ENCODE assay signal across 20 cellular contexts in genomic region chr5:170508660-170509322, GRCh38. TPM values are rescaled to one million over a fixed set of nuclear protein-coding genes. Genes with fewer than 3 reads are reported as not detected.
A peak's percentile ranks its signal among the peaks of the same experiment; 100 is the strongest.
DNase-seq lines count a peak whose midpoint lies in the region; ATAC-seq, FAIRE-seq and TF ChIP-seq lines count a peak whose summit lies in the region.
"Had no signal": no experiment of that assay in that cellular context is flagged by ENCODE, and none has a peak within 500 bp of the region (broad histone marks: within the 10 kb centered on the region; RNA-seq: fewer than 3 reads in every experiment).

No MANE protein-coding gene starts in this region.

- H3K4me3 Mint-ChIP-seq in progenitor cell of endocrine pancreas (ENCODE audit: low read depth): no peak overlapping the region
- H3K4me3 Mint-ChIP-seq in T-helper 2 cell treated with Interferon-gamma antibody and Interleukin-4, amounts not matched to agents 5 μg/mL and 100 μg/mL, for 36 hours: no peak overlapping the region

- no peaks in the 10 kb centered on the region for H3K4me1 ChIP-seq in OCI-LY7 (ENCODE audit: insufficient read depth, low read length, poor library complexity, severe bottlenecking)
- H3K4me1 ChIP-seq in endothelial cell of umbilical vein (ENCODE audit: control insufficient read depth, extremely low read depth, insufficient read depth, low read length): no peaks in the 10 kb centered on the region

- H3K36me3 Mint-ChIP-seq in progenitor cell of endocrine pancreas (ENCODE audit: insufficient read depth): peaks cover 4% of the 10 kb centered on the region
- H3K36me3 Mint-ChIP-seq in T-helper 2 cell treated with Interferon-gamma antibody and Interleukin-4, amounts not matched to agents 5 μg/mL and 100 μg/mL, for 36 hours (ENCODE audit: low read depth): no peaks in the 10 kb centered on the region

- no peak for ATAC-seq in HG03097 (IDR thresholded peaks at IDR 0.05; ENCODE audit: low FRiP score, unreplicated experiment)
- ATAC-seq: left colon had no signal

- dilution Hi-C loops in endothelial cell of umbilical vein (cut with MboI; ENCODE audit: extremely low pct_ligation_motif_present, low sequenced_read_pairs): no loop called here

- H3K9me3 ChIP-seq in OCI-LY7 (ENCODE audit: low read length): no peaks in the 10 kb centered on the region
- no peaks in the 10 kb centered on the region for H3K9me3 ChIP-seq in endothelial cell of umbilical vein (replicated peaks; ENCODE audit: control insufficient read depth, insufficient read depth, low read length)
- H3K9me3 ChIP-seq: stomach had no signal

- CTCF ChIA-PET in OCI-LY7 (lab: Charles Lee; ENCODE audit: unreplicated experiment) (interaction anchor here (0.6 kb wide), 1 partner anchor 1894 kb away, joined by 3 read pairs; no protein-coding TSS in a partner anchor), endothelial cell of umbilical vein (lab: Charles Lee) (interaction anchor here (1.4 kb wide), 1 partner anchor 74 kb away, joined by 6 read pairs; no protein-coding TSS in a partner anchor), HEK293T (lab: Yijun Ruan, JAX) (interaction anchor here (0.7 to 1.4 kb wide), 4 partner anchors 12 to 72 kb away, joined by 3 to 4 read pairs (median 3); no protein-coding TSS in a partner anchor)

- peaks cover 36 to 40% of the 10 kb centered on the region in 2 experiments for H3K27me3 ChIP-seq in endothelial cell of umbilical vein (ENCODE audit: control insufficient read depth in 2 of 2, insufficient read depth in 2 of 2, low read length in 2 of 2)

- TF ChIP-seq CTCF in OCI-LY7 (conservative IDR thresholded peaks at IDR 0.05; ENCODE audit: low read length) (peak; percentile 46), endothelial cell of umbilical vein (IDR thresholded peaks at IDR 0.05; ENCODE audit: extremely low read depth in 1 of 2, insufficient read depth in 1 of 2, low read depth in 1 of 2, low read length in 2 of 2) (no peak), progenitor cell of endocrine pancreas (IDR thresholded peaks at IDR 0.05; ENCODE audit: unreplicated experiment) (peak; percentile 32)

- H3K9me3 Mint-ChIP-seq in progenitor cell of endocrine pancreas (ENCODE audit: low read depth): no peaks in the 10 kb centered on the region
- H3K9me3 Mint-ChIP-seq in T-helper 2 cell treated with Interferon-gamma antibody and Interleukin-4, amounts not matched to agents 5 μg/mL and 100 μg/mL, for 36 hours: no peaks in the 10 kb centered on the region

- BruUV-seq in OCI-LY7 (replicated peaks; lab: Mats Ljungman, UMichigan) (no TSS peak), endothelial cell of umbilical vein (replicated peaks; lab: Mats Ljungman, UMichigan) (no TSS peak)

- no peak overlapping the region for H3K4me3 ChIP-seq in OCI-LY7 (ENCODE audit: low read depth, low read length, poor library complexity, severe bottlenecking)
- no peak overlapping the region for H3K4me3 ChIP-seq in endothelial cell of umbilical vein (replicated peaks in 1 of 3; ENCODE audit: insufficient read depth in 1 of 3, low read depth in 1 of 3, low read length in 3 of 3)
- H3K4me3 ChIP-seq: stomach had no signal

- H3K4me1 Mint-ChIP-seq in progenitor cell of endocrine pancreas (ENCODE audit: low read depth): peaks cover 16% of the 10 kb centered on the region
- H3K4me1 Mint-ChIP-seq in T-helper 2 cell treated with Interferon-gamma antibody and Interleukin-4, amounts not matched to agents 5 μg/mL and 100 μg/mL, for 36 hours (ENCODE audit: low read depth): no peaks in the 10 kb centered on the region

- H3K9me1 ChIP-seq in endothelial cell of umbilical vein (replicated peaks; ENCODE audit: control insufficient read depth, extremely low read depth, insufficient read depth, low read length): no peaks in the 10 kb centered on the region

- H3K4me2 ChIP-seq in OCI-LY7 (ENCODE audit: low read length): no peak overlapping the region
- H3K4me2 ChIP-seq in endothelial cell of umbilical vein (ENCODE audit: insufficient read depth, low read length): no peak overlapping the region

- peaks cover 34% of the 10 kb centered on the region for H3K27me3 Mint-ChIP-seq in progenitor cell of endocrine pancreas
- H3K27me3 Mint-ChIP-seq in T-helper 2 cell treated with Interferon-gamma antibody and Interleukin-4, amounts not matched to agents 5 μg/mL and 100 μg/mL, for 36 hours (ENCODE audit: low read depth): peaks cover 25% of the 10 kb centered on the region

- POLR2A ChIA-PET in OCI-LY7 (lab: Charles Lee) (no interaction called here), endothelial cell of umbilical vein (lab: Charles Lee) (no interaction called here), HEK293T (lab: Yijun Ruan, JAX) (interaction anchor here (0.6 to 1.1 kb wide), 2 partner anchors 62 to 125 kb away, joined by 3 read pairs; no protein-coding TSS in a partner anchor)

- intact Hi-C loops in OCI-LY7 (cut with micrococcal nuclease; ENCODE audit: unreplicated experiment) (no loop called here), endothelial cell of umbilical vein (cut with micrococcal nuclease) (no loop called here)

- no peak overlapping the region for H3K27ac Mint-ChIP-seq in progenitor cell of endocrine pancreas
- no peak overlapping the region for H3K27ac Mint-ChIP-seq in T-helper 2 cell treated with Interferon-gamma antibody and Interleukin-4, amounts not matched to agents 5 μg/mL and 100 μg/mL, for 36 hours

- TF ChIP-seq POLR2A in endothelial cell of umbilical vein (IDR thresholded peaks at IDR 0.05; ENCODE audit: low read depth, low read length): no peak

- H3K27ac ChIP-seq in OCI-LY7 (ENCODE audit: low read depth, low read length, poor library complexity, severe bottlenecking) (no peak overlapping the region), endothelial cell of umbilical vein (ENCODE audit: insufficient read depth, low read depth, low read length) (no peak overlapping the region)
- H3K27ac ChIP-seq: stomach had no signal

- H4K20me1 ChIP-seq in OCI-LY7 (ENCODE audit: insufficient read depth, low read length) (no peaks in the 10 kb centered on the region), endothelial cell of umbilical vein (replicated peaks; ENCODE audit: control insufficient read depth, extremely low read depth, insufficient read depth, low read length) (no peaks in the 10 kb centered on the region)

- H3K79me2 ChIP-seq in OCI-LY7 (ENCODE audit: insufficient read depth, low read depth, low read length) (no peaks in the 10 kb centered on the region), endothelial cell of umbilical vein (ENCODE audit: control insufficient read depth, insufficient read depth, low read length) (no peaks in the 10 kb centered on the region)

- FAIRE-seq in endothelial cell of umbilical vein (lab: Jason Lieb, UNC): no peak

- H2AFZ ChIP-seq in OCI-LY7 (ENCODE audit: low read length) (no peak overlapping the region), endothelial cell of umbilical vein (ENCODE audit: low read depth, low read length) (no peak overlapping the region)

- no peak overlapping the region for H3K9ac ChIP-seq in endothelial cell of umbilical vein (replicated peaks; ENCODE audit: extremely low read depth, insufficient read depth, low read length)

- no peaks in the 10 kb centered on the region for H3K9me2 ChIP-seq in OCI-LY7 (ENCODE audit: insufficient read depth, low read length)

- DNase-seq in EH (ENCODE audit: low read depth) (peak; percentile 15), OCI-LY7 (ENCODE audit: low spot score) (no peak), endothelial cell of umbilical vein (ENCODE audit: low read depth, low spot score) (peak; percentile 8), progenitor cell of endocrine pancreas (ENCODE audit: low spot score, unreplicated experiment) (no peak), HEK293T (ENCODE audit: extremely low spot score) (no peak), NCI-H2196 treated with DMSO at 0.1 percent for 48 hours (lab: John Stamatoyannopoulos, UW; ENCODE audit: unreplicated experiment) (no peak)
- DNase-seq in T-helper 2 cell treated with Interferon-gamma antibody and Interleukin-4, amounts not matched to agents 5 μg/mL and 100 μg/mL, for 36 hours (ENCODE audit: low spot score): no peak
- DNase-seq: activated gamma-delta T cell treated with Interleukin-2 at 50 U/mL for 16 hours, AML-193, amygdala, hypothalamus, left colon, NCI-H1694 treated with DMSO at 0.1 percent for 48 hours, NCI-H446, Right ventricle myocardium superior, stomach, T-helper 1 cell had no signal

- H3K36me3 ChIP-seq in OCI-LY7 (ENCODE audit: insufficient read depth, low read length): no peaks in the 10 kb centered on the region
- no peaks in the 10 kb centered on the region for H3K36me3 ChIP-seq in endothelial cell of umbilical vein (ENCODE audit: control insufficient read depth in 2 of 2, extremely low read depth in 1 of 2, insufficient read depth in 2 of 2, low read length in 2 of 2)
- H3K36me3 ChIP-seq: stomach had no signal

TF ChIP-seq in endothelial cell of umbilical vein, 7 proteins besides CTCF, POLR2A, EP300 and RAD21 (continues in another document):
- TF ChIP-seq MAX (IDR thresholded peaks at IDR 0.05; ENCODE audit: insufficient read depth, insufficient read length) (no peak), EZH2 (IDR thresholded peaks at IDR 0.05; ENCODE audit: borderline replicate concordance, low read depth, low read length, severe bottlenecking) (no peak), MYC (IDR thresholded peaks at IDR 0.05; ENCODE audit: low read depth, low read length) (no peak)

TF ChIP-seq in HEK293T, 16 proteins besides CTCF, POLR2A, EP300 and RAD21 (continues in another document):
- no peak for TF ChIP-seq SUZ12 (IDR thresholded peaks at IDR 0.05)
- TF ChIP-seq BHLHE40 (IDR thresholded peaks at IDR 0.05; ENCODE audit: borderline replicate concordance): no peak
- TF ChIP-seq CTBP1 (IDR thresholded peaks at IDR 0.05; ENCODE audit: borderline replicate concordance): no peak
- TF ChIP-seq ZNF384 (IDR thresholded peaks at IDR 0.05): no peak
- no peak for TF ChIP-seq ELF4 (IDR thresholded peaks at IDR 0.05)
- no peak for TF ChIP-seq FOXK2 (IDR thresholded peaks at IDR 0.05)
- no peak for TF ChIP-seq L3MBTL2 (conservative IDR thresholded peaks at IDR 0.05)
- TF ChIP-seq HDGF (IDR thresholded peaks at IDR 0.05; ENCODE audit: borderline replicate concordance): no peak
- TF ChIP-seq ARNT (IDR thresholded peaks at IDR 0.05): no peak
- no peak for TF ChIP-seq FOXM1 (IDR thresholded peaks at IDR 0.05; ENCODE audit: borderline replicate concordance)

RNA-seq across cellular contexts. Expression of gene KCNIP1, which starts 5.0 kb away (rescaled TPM):
- not detected in 2 replicates for total RNA-seq in OCI-LY7 (2014; rRNA removed; shearing (Covaris generic))
- total RNA-seq in OCI-LY7 (2022) (not detected in 2 replicates), endothelial cell of umbilical vein (0.15 TPM in 1 of 2 replicates, not detected in the other), progenitor cell of endocrine pancreas (17.8 and 18.2 TPM in 2 replicates)
- polyA plus RNA-seq in endothelial cell of umbilical vein: not detected in 2 replicates
- polyA plus RNA-seq in endothelial cell of umbilical vein (2011; cell fraction: cytosol; rRNA removed): not detected in 2 replicates
- not detected in 2 replicates for polyA plus RNA-seq in endothelial cell of umbilical vein (2011; cell fraction: nucleus; rRNA removed)
- not detected in 2 replicates for polyA plus RNA-seq in endothelial cell of umbilical vein (2012)
- not detected in 2 replicates for polyA minus RNA-seq in endothelial cell of umbilical vein
- not detected for polyA minus RNA-seq in endothelial cell of umbilical vein (2011; cell fraction: cytosol; rRNA and poly(A)+ RNA removed)
- not detected in 2 replicates for polyA minus RNA-seq in endothelial cell of umbilical vein (2011; cell fraction: nucleus; rRNA and poly(A)+ RNA removed)
- total RNA-seq: G401, MCF 10A, Right ventricle myocardium superior had no signal

Comparison
In these comparisons a context has a peak if more than half of its experiments do, and no peak if none do; other contexts are left out.
1. DNase-seq: peak in EH (single experiment) and endothelial cell of umbilical vein (single experiment); none in OCI-LY7 (single experiment), progenitor cell of endocrine pancreas (single experiment), HEK293T (single experiment), NCI-H2196 treated with DMSO at 0.1 percent for 48 hours (single experiment) and T-helper 2 cell treated with Interferon-gamma antibody and Interleukin-4, amounts not matched to agents 5 μg/mL and 100 μg/mL, for 36 hours (single experiment).
2. CTCF ChIP-seq: peak in OCI-LY7 (single experiment) and progenitor cell of endocrine pancreas (single experiment); none in endothelial cell of umbilical vein (0 of 2).
3. RNA of gene KCNIP1, which starts 5.0 kb away (total RNA-seq): 17.8 to 18.2 TPM in progenitor cell of endocrine pancreas; 0.15 TPM in endothelial cell of umbilical vein and not detected in OCI-LY7; every median in the first group is over 10 times any median in the second.